Comparison of ENCODE assay signal across 8 cellular contexts in genomic region chr9:131126059-131126426, GRCh38. TPM values are rescaled to one million over a fixed set of nuclear protein-coding genes. Genes with fewer than 3 reads are reported as not detected.
DNase-seq lines count a peak whose midpoint lies in the region; ATAC-seq and TF ChIP-seq lines count a peak whose summit lies in the region.

No MANE protein-coding gene starts in this region.

- no peaks in the 10 kb centered on the region; a peak in 1 of 5 replicates for H3K9me3 Mint-ChIP-seq in H9
- H3K9me3 Mint-ChIP-seq in activated B cell treated with CpG ODN at 0.5 μM for 24 hours = no peaks in the 10 kb centered on the region

- H3K4me2 ChIP-seq in H9 (ENCODE audit: insufficient read depth, insufficient read length, low read length) = peak overlapping the region; percentile 91

- no peak overlapping the region for H2AFZ ChIP-seq in H9 (ENCODE audit: low read length)

- H3K14ac ChIP-seq in H9 (ENCODE audit: insufficient read depth, low read length) = peak overlapping the region; percentile 7; the same call in 1 of the 2 replicates

- H2AK5ac ChIP-seq in H9 (ENCODE audit: insufficient read length, low read length) = no peak overlapping the region

- H4K5ac ChIP-seq in H9 (ENCODE audit: insufficient read length, low read depth, low read length) = peak overlapping the region; percentile 11

- H3K56ac ChIP-seq in H9 (ENCODE audit: insufficient read length, low read depth, low read length) = no peak overlapping the region

- H3K4me1 Mint-ChIP-seq in H9 (peaks cover 10 to 13% of the 10 kb centered on the region in 2 experiments), activated B cell treated with CpG ODN at 0.5 μM for 24 hours (peaks cover 29% of the 10 kb centered on the region)

- H3K4me3 ChIP-seq in right cardiac atrium (ENCODE audit: low read length) (peak overlapping the region; percentile 88), skeletal muscle tissue (ENCODE audit: low read length in 3 of 3) (peak overlapping the region; percentile 99 to 100 (median 100))

- peak overlapping the region; percentile 98 to 100 (median 100); a peak in 4 of 7 replicates for H3K27ac Mint-ChIP-seq in H9
- H3K27ac Mint-ChIP-seq in activated B cell treated with CpG ODN at 0.5 μM for 24 hours = peak overlapping the region; percentile 98

- H3K4me3 Mint-ChIP-seq in H9 (peak overlapping the region; percentile 99 to 100), activated B cell treated with CpG ODN at 0.5 μM for 24 hours (peak overlapping the region; percentile 98)

- DNase-seq in H9 (no peak), activated B cell treated with CpG ODN at 0.5 μM for 24 hours (no peak), right cardiac atrium (no peak), NCI-H187 (lab: John Stamatoyannopoulos, UW) (no peak), NCI-H69 (lab: John Stamatoyannopoulos, UW) (no peak), GF-D8 (lab: John Stamatoyannopoulos, UW) (no peak)

- TF ChIP-seq CTCF in H9 (conservative IDR thresholded peaks at IDR 0.05) (no peak), activated B cell treated with CpG ODN at 0.5 μM for 24 hours (IDR thresholded peaks at IDR 0.05) (no peak)

- H3K27me3 Mint-ChIP-seq in H9 (ENCODE audit: low read depth) (no peaks in the 10 kb centered on the region), activated B cell treated with CpG ODN at 0.5 μM for 24 hours (no peaks in the 10 kb centered on the region)

- peaks cover 28 to 35% (median 34%) of the 10 kb centered on the region in 3 donors for H3K36me3 ChIP-seq in skeletal muscle tissue (ENCODE audit: control insufficient read depth in 3 of 3, insufficient read depth in 3 of 3, low read length in 3 of 3)

- no peak overlapping the region for H3K27ac ChIP-seq in H9 (ENCODE audit: insufficient read length, low read depth, low read length)
- peak overlapping the region; percentile 57 for H3K27ac ChIP-seq in right cardiac atrium (ENCODE audit: low read length)
- peak overlapping the region; percentile 85 for H3K27ac ChIP-seq in skeletal muscle tissue (ENCODE audit: low read depth, low read length)

- H3K79me2 ChIP-seq in H9 (ENCODE audit: insufficient read depth, low read length) = peaks cover 6% of the 10 kb centered on the region; the same call in 1 of the 2 replicates

- H4K91ac ChIP-seq in H9 (ENCODE audit: insufficient read length, low read depth, low read length) = no peak overlapping the region

- H3K9ac ChIP-seq in H9 (ENCODE audit: extremely low read depth, insufficient read length, low read length) = peak overlapping the region; percentile 77
- H3K9ac ChIP-seq in skeletal muscle tissue (ENCODE audit: low read depth in 1 of 3, low read length in 3 of 3) = peak overlapping the region; percentile 98 to 100 (median 100)

- no peaks in the 10 kb centered on the region for H3K9me3 ChIP-seq in H9 (ENCODE audit: control insufficient read depth, low read depth, low read length)
- H3K9me3 ChIP-seq in right cardiac atrium (ENCODE audit: control insufficient read depth, low read length) = no peaks in the 10 kb centered on the region
- H3K9me3 ChIP-seq in skeletal muscle tissue (ENCODE audit: control insufficient read depth in 3 of 3, low read length in 3 of 3) = no peaks in the 10 kb centered on the region

- ATAC-seq in activated B cell treated with CpG ODN at 0.5 μM for 24 hours (ENCODE audit: low read depth) = no peak
- no peak for ATAC-seq in right cardiac atrium
- no peak for ATAC-seq in HG02970 (IDR thresholded peaks at IDR 0.05; ENCODE audit: low FRiP score, unreplicated experiment)

- POLR2A ChIA-PET in activated B cell treated with CpG ODN at 0.5 μM for 24 hours (lab: Charles Lee) = interaction anchor here (0.8 to 1.5 kb wide), 8 partner anchors 29 to 1544 kb away, joined by 3 to 11 read pairs (median 6); partner anchors contain the start of genes DDX31 and GTF3C4

- no peak overlapping the region for H2BK20ac ChIP-seq in H9 (ENCODE audit: low read depth, low read length, poor library complexity, severe bottlenecking)

- CTCF ChIA-PET in activated B cell treated with CpG ODN at 0.5 μM for 24 hours (lab: Charles Lee) = interaction anchor here (1.4 kb wide), 1 partner anchor 211 kb away, joined by 3 read pairs; no protein-coding TSS in a partner anchor

- peaks cover 10% of the 10 kb centered on the region for H3K23me2 ChIP-seq in H9 (ENCODE audit: insufficient read length, low read depth, low read length, poor library complexity, severe bottlenecking)

- H2BK12ac ChIP-seq in H9 (ENCODE audit: insufficient read length, low read depth, low read length) = no peak overlapping the region

- no peak overlapping the region for H3K23ac ChIP-seq in H9 (ENCODE audit: insufficient read length, low read depth, low read length)

- no peak overlapping the region for H4K8ac ChIP-seq in H9 (replicated peaks; ENCODE audit: insufficient read length, low read depth, low read length)

- intact Hi-C loops in activated B cell treated with CpG ODN at 0.5 μM for 24 hours (cut with micrococcal nuclease) (loop anchor here (5.0 kb wide), 2 partner anchors 434 to 1286 kb away; partner anchors contain the start of genes CFAP77 and EXOSC2), right cardiac atrium (cut with DNase I) (no loop called here)

- no CpG with 5 or more reads among the region's 11 CpGs for WGBS in H9 (ENCODE audit: extremely low coverage, insufficient read length, low lambda C conversion rate)
- under 1% methylated on average over 11 of the region's 11 CpGs for WGBS in right cardiac atrium

- H4K20me1 ChIP-seq in H9 (ENCODE audit: control insufficient read depth, insufficient read depth, insufficient read length) = no peaks in the 10 kb centered on the region

- H3K4me1 ChIP-seq in H9 (ENCODE audit: insufficient read depth, low read length) (no peaks in the 10 kb centered on the region), right cardiac atrium (ENCODE audit: control insufficient read depth, insufficient read depth, low read length) (no peaks in the 10 kb centered on the region), skeletal muscle tissue (ENCODE audit: control insufficient read depth in 3 of 3, insufficient read depth in 3 of 3, low read length in 3 of 3) (peaks cover 15 to 27% (median 21%) of the 10 kb centered on the region in 3 donors)

- H3K4ac ChIP-seq in H9 (ENCODE audit: low read depth, low read length) = no peak overlapping the region

- no peak overlapping the region for H2BK120ac ChIP-seq in H9 (ENCODE audit: low read depth, low read length, poor library complexity, severe bottlenecking)

- no peak overlapping the region for H3K18ac ChIP-seq in H9 (ENCODE audit: insufficient read length, low read depth, low read length)

- H3K27me3 ChIP-seq in H9 (ENCODE audit: insufficient read depth, low read length) (no peaks in the 10 kb centered on the region), right cardiac atrium (ENCODE audit: control insufficient read depth, insufficient read depth) (no peaks in the 10 kb centered on the region), skeletal muscle tissue (ENCODE audit: control insufficient read depth in 3 of 3, insufficient read depth in 3 of 3, low read length in 3 of 3) (no peaks in the 10 kb centered on the region)

- no peak overlapping the region for H3T11ph ChIP-seq in H9 (ENCODE audit: low read length)

- H3K79me1 ChIP-seq in H9 (ENCODE audit: insufficient read depth, low read depth, low read length, poor library complexity, severe bottlenecking) = peaks cover 7% of the 10 kb centered on the region

- H3K36me3 Mint-ChIP-seq in H9 (ENCODE audit: insufficient read depth in 1 of 3, low read depth in 3 of 3) (peaks cover 22 to 51% (median 50%) of the 10 kb centered on the region in 3 experiments), activated B cell treated with CpG ODN at 0.5 μM for 24 hours (ENCODE audit: low read depth) (peaks cover 42% of the 10 kb centered on the region)

- no peak overlapping the region for H2BK15ac ChIP-seq in H9 (ENCODE audit: low read depth, low read length)

- H2BK5ac ChIP-seq in H9 (ENCODE audit: insufficient read length, low read length) = no peak overlapping the region

RNA-seq across cellular contexts. Expression of gene NUP214, which starts 0.7 kb away (rescaled TPM):
- 47.2 and 53.8 TPM in 2 replicates for total RNA-seq in H9 (2021)
- 72.2 and 90.9 TPM in 2 replicates for total RNA-seq in activated B cell treated with CpG ODN at 0.5 μM for 24 hours
- total RNA-seq in right cardiac atrium = 10 to 100 TPM; 27.0 to 34.6 (median 29.6) TPM
- polyA plus RNA-seq in right cardiac atrium = 12.0 TPM
- total RNA-seq in skeletal muscle tissue = 20.9 TPM

RNA-seq across cellular contexts. Expression of gene AIF1L, which starts 29.7 kb away (rescaled TPM):
- total RNA-seq in H9 (2021) = 122 and 126 TPM in 2 replicates
- total RNA-seq in activated B cell treated with CpG ODN at 0.5 μM for 24 hours = not detected in 2 replicates
- 10 to 100 TPM in 3 of 4 donors, 1 to 10 TPM in 1; 6.9 to 22.7 (median 16.5) TPM for total RNA-seq in right cardiac atrium
- polyA plus RNA-seq in right cardiac atrium = 15.7 TPM
- total RNA-seq in skeletal muscle tissue = 12.0 TPM
